ENCODE assay signal across 8 cellular contexts in genomic region chr1:192809286-192810252, GRCh38. TPM values are rescaled to one million over a fixed set of nuclear protein-coding genes. Genes with fewer than 3 reads are reported as not detected.
A peak's percentile ranks its signal among the peaks of the same experiment; 100 is the strongest.
DNase-seq lines count a peak whose midpoint lies in the region; ATAC-seq, FAIRE-seq and TF ChIP-seq lines count a peak whose summit lies in the region.

No MANE protein-coding gene starts in this region.

- peak overlapping the region; percentile 68; the same call in 1 of the 2 replicates for H2BK5ac ChIP-seq in H1 (ENCODE audit: low read depth, low read length)

- H3K27ac ChIP-seq in H1 (ENCODE audit: low read depth, low read length) = peak overlapping the region; percentile 61

- H3K4me3 ChIP-seq in H1 (ENCODE audit: extremely low read depth in 1 of 4, insufficient read depth in 2 of 4, low read depth in 3 of 4, low read length in 4 of 4) (peak overlapping the region; percentile 70 to 90 (median 82)), mononuclear cell (ENCODE audit: low read length) (peak overlapping the region; percentile 93)

- no peaks in the 10 kb centered on the region for H3K79me2 ChIP-seq in H1 (ENCODE audit: control insufficient read depth in 1 of 2, insufficient read depth in 2 of 2, low read length in 2 of 2)

- POLR2A ChIA-PET in H1 (lab: Charles Lee; ENCODE audit: partially characterized antibody) = interaction anchor here (0.6 to 3.0 kb wide), 16 partner anchors 10 to 312 kb away, joined by 3 to 17 read pairs (median 3); partner anchors contain the start of genes CDC73 and GLRX2

- no peak for TF ChIP-seq EP300 in H1 (IDR thresholded peaks at IDR 0.05; ENCODE audit: borderline replicate concordance in 1 of 2, low read depth in 2 of 2, low read length in 2 of 2)

- H2AK5ac ChIP-seq in H1 (ENCODE audit: low read depth, low read length) = no peak overlapping the region

- peak; percentile 57 for ATAC-seq in stimulated activated naive CD8-positive, alpha-beta T cell treated with anti-CD3 and anti-CD28 coated beads, Interleukin-15, Interleukin-2, amounts not matched to agents 100 U/mL and 50 U/mL, for 24 hours

- H3K79me1 ChIP-seq in H1 (ENCODE audit: low read depth, low read length) = no peaks in the 10 kb centered on the region

- 29% methylated on average over 26 of the region's 26 CpGs; no CpG with 5 or more reads in 1 of the 2 experiments for WGBS in H1 (ENCODE audit: extremely low coverage in 1 of 2, insufficient coverage in 1 of 2, insufficient read length in 1 of 2, insufficient replicate concordance in 2 of 2, low coverage in 1 of 2, low lambda C conversion rate in 2 of 2, missing lambda C conversion rate in 1 of 2), 2 experiments

- H3K18ac ChIP-seq in H1 (ENCODE audit: extremely low read depth, low read length) = no peak overlapping the region; the same call in 1 of the 2 replicates

- TF ChIP-seq RAD21 in H1 (IDR thresholded peaks at IDR 0.05 in 1 of 2, conservative IDR thresholded peaks at IDR 0.05 in 1 of 2; ENCODE audit: low read depth in 2 of 2, low read length in 2 of 2) = no peak

- peak; percentile 19 to 21 for DNase-seq in activated CD8-positive, alpha-beta memory T cell treated with anti-CD3 and anti-CD28 coated beads for 1 hour (ENCODE audit: extremely low read depth in 1 of 2, low read depth in 1 of 2)
- DNase-seq in activated CD8-positive, alpha-beta memory T cell treated with anti-CD3 and anti-CD28 coated beads, Interleukin-2, amount 50 U/mL, for 48 hours = no peak
- DNase-seq in NCI-H2196 treated with DMSO at 0.1 percent for 48 hours (lab: John Stamatoyannopoulos, UW; ENCODE audit: unreplicated experiment) (peak; percentile 10), H1 (ENCODE audit: low read depth in 1 of 2, low spot score in 2 of 2) (no peak), SIG-M5 (lab: John Stamatoyannopoulos, UW) (no peak)
- peak; percentile 26 to 31 for DNase-seq in activated CD4-positive, alpha-beta T cell treated with anti-CD3 and anti-CD28 coated beads, Interleukin-2, amount 50 U/mL, for 4 hours
- peak; percentile 55 for DNase-seq in stimulated activated naive CD8-positive, alpha-beta T cell treated with anti-CD3 and anti-CD28 coated beads, Interleukin-15, Interleukin-2, amounts not matched to agents 100 U/mL and 50 U/mL, for 24 hours

- FAIRE-seq in H1 (lab: Jason Lieb, UNC) = no peak

- peak overlapping the region; percentile 93 for H2AFZ ChIP-seq in H1 (ENCODE audit: low read length)

- H4K8ac ChIP-seq in H1 (ENCODE audit: extremely low read depth, insufficient read depth, low read length) = peak overlapping the region; percentile 95

- no peak overlapping the region for H2BK15ac ChIP-seq in H1 (ENCODE audit: low read length)

- H3K4ac ChIP-seq in H1 (replicated peaks; ENCODE audit: insufficient read length, low read depth, low read length) = no peak overlapping the region

- H3K56ac ChIP-seq in H1 (replicated peaks; ENCODE audit: insufficient read length, low read depth, low read length) = no peak overlapping the region

- no peak for TF ChIP-seq CTCF in H1 (IDR thresholded peaks at IDR 0.05; ENCODE audit: control extremely low read depth in 1 of 3, insufficient read depth in 1 of 3, low read depth in 1 of 3, low read length in 3 of 3)

- H4K20me1 ChIP-seq in H1 (replicated peaks in 1 of 2; ENCODE audit: control insufficient read depth in 1 of 2, insufficient read depth in 2 of 2, low read length in 2 of 2) = no peaks in the 10 kb centered on the region

- peak overlapping the region; percentile 40; the same call in 1 of the 2 replicates for H2BK12ac ChIP-seq in H1 (ENCODE audit: low read depth, low read length)

- H3K9me3 ChIP-seq in H1 (ENCODE audit: insufficient read depth in 2 of 2, low read depth in 1 of 2, low read length in 1 of 2) = no peaks in the 10 kb centered on the region
- H3K9me3 ChIP-seq in mononuclear cell (ENCODE audit: low read depth, low read length) = no peaks in the 10 kb centered on the region

- H3K4me1 ChIP-seq in H1 (replicated peaks in 1 of 4; ENCODE audit: control insufficient read depth in 3 of 4, insufficient read depth in 4 of 4, low read length in 3 of 4) = peaks cover 0 to 7% (median 3%) of the 10 kb centered on the region in 4 experiments; a peak in 3 of 7 replicates
- H3K4me1 ChIP-seq in mononuclear cell (ENCODE audit: insufficient read depth, low read length) = peaks cover 40% of the 10 kb centered on the region

- H2BK120ac ChIP-seq in H1 (replicated peaks; ENCODE audit: low read depth, low read length) = no peak overlapping the region

- H3K23ac ChIP-seq in H1 (ENCODE audit: insufficient read length) = no peak overlapping the region

- peak overlapping the region; percentile 79 to 85 for H3K4me2 ChIP-seq in H1 (ENCODE audit: insufficient read depth in 1 of 2, low read depth in 2 of 2, low read length in 2 of 2)

- H3K9ac ChIP-seq in H1 (replicated peaks in 1 of 4; ENCODE audit: extremely low read depth in 1 of 4, low read depth in 3 of 4, low read length in 3 of 4) = peak overlapping the region; percentile 58 to 87 (median 76)

- H3K27me3 ChIP-seq in H1 (replicated peaks in 1 of 4; ENCODE audit: control insufficient read depth in 3 of 4, extremely low read depth in 1 of 4, insufficient read depth in 3 of 4, low read length in 3 of 4) (no peaks in the 10 kb centered on the region; a peak in 3 of 7 replicates), mononuclear cell (ENCODE audit: insufficient read depth, low read length) (no peaks in the 10 kb centered on the region)

- H2BK20ac ChIP-seq in H1 (ENCODE audit: low read length) = no peak overlapping the region

- H4K5ac ChIP-seq in H1 (ENCODE audit: insufficient read length, low read depth, low read length) = no peak overlapping the region

- peaks cover 2 to 22% (median 6%) of the 10 kb centered on the region in 4 experiments; a peak in 6 of 8 replicates for H3K36me3 ChIP-seq in H1 (ENCODE audit: control insufficient read depth in 2 of 4, insufficient read depth in 4 of 4, low read length in 3 of 4)

- H3K23me2 ChIP-seq in H1 (ENCODE audit: low read depth, low read length) = peaks cover 12% of the 10 kb centered on the region; the same call in 1 of the 2 replicates

- no peak overlapping the region for H3K14ac ChIP-seq in H1 (ENCODE audit: insufficient read length)

- TF ChIP-seq POLR2A in H1 (IDR thresholded peaks at IDR 0.05; ENCODE audit: control extremely low read depth in 1 of 2, low read depth in 2 of 2, low read length in 2 of 2) = no peak

- H4K91ac ChIP-seq in H1 (replicated peaks; ENCODE audit: insufficient read length, low read length) = no peak overlapping the region

- CTCF ChIA-PET in H1 (lab: Charles Lee; ENCODE audit: partially characterized antibody) = interaction anchor here (0.9 to 3.9 kb wide), 3 partner anchors 12 to 251 kb away, joined by 3 to 14 read pairs (median 3); no protein-coding TSS in a partner anchor

TF ChIP-seq in H1, 55 proteins besides CTCF, POLR2A, EP300 and RAD21:
- peak; percentile 5 for TF ChIP-seq SAP30 (IDR thresholded peaks at IDR 0.05; ENCODE audit: insufficient read depth, insufficient replicate concordance, low read length)
- TF ChIP-seq SIN3A (conservative IDR thresholded peaks at IDR 0.05 in 1 of 2, IDR thresholded peaks at IDR 0.05 in 1 of 2; ENCODE audit: low read depth in 1 of 2, low read length in 2 of 2) = no peak
- TF ChIP-seq CREB1 (IDR thresholded peaks at IDR 0.05) = peak; percentile 90

RNA-seq across cellular contexts. Expression of gene RGS2, which starts 0.7 kb away (rescaled TPM):
- 16.6 and 17.0 TPM in 2 replicates for total RNA-seq in H1 (2021; fragmentation: NEBNext Ultra II Directional; extraction: Animal tissue kit (Norgen Biotek cat#: 25700))
- polyA plus RNA-seq in H1 (2011; rRNA removed) = 4.4 and 9.1 TPM in 2 replicates
- 12.6 TPM for polyA plus RNA-seq in H1 (2011; cell fraction: cytosol; rRNA removed)
- 2.3 TPM for polyA plus RNA-seq in H1 (2011; cell fraction: nucleus; rRNA removed)
- 10.8 to 14.4 TPM (median 11.1 TPM) in 4 replicates for polyA plus RNA-seq in H1 (2012, experiment 1 of 2)
- polyA plus RNA-seq in H1 (2012, experiment 2 of 2) = 0.85 TPM
- polyA plus RNA-seq in H1 (2013, experiment 1 of 2) = 15.9 TPM
- polyA plus RNA-seq in H1 (2013, experiment 2 of 2) = 16.0 TPM
- polyA minus RNA-seq in H1 (2011; rRNA and poly(A)+ RNA removed) = 5.4 and 6.6 TPM in 2 replicates
- polyA minus RNA-seq in H1 (2011; cell fraction: cytosol; rRNA and poly(A)+ RNA removed) = 10.8 TPM
- 20.5 TPM for polyA minus RNA-seq in H1 (2011; cell fraction: nucleus; rRNA and poly(A)+ RNA removed)
- 372 TPM for total RNA-seq in mononuclear cell

Comparison
In these comparisons a context has a peak if more than half of its experiments do, and no peak if none do; other contexts are left out.
1. DNase-seq: peak in activated CD8-positive, alpha-beta memory T cell treated with anti-CD3 and anti-CD28 coated beads for 1 hour (2 of 2), NCI-H2196 treated with DMSO at 0.1 percent for 48 hours (single experiment), activated CD4-positive, alpha-beta T cell treated with anti-CD3 and anti-CD28 coated beads, Interleukin-2, amount 50 U/mL, for 4 hours (2 of 2) and stimulated activated naive CD8-positive, alpha-beta T cell treated with anti-CD3 and anti-CD28 coated beads, Interleukin-15, Interleukin-2, amounts not matched to agents 100 U/mL and 50 U/mL, for 24 hours (single experiment); none in activated CD8-positive, alpha-beta memory T cell treated with anti-CD3 and anti-CD28 coated beads, Interleukin-2, amount 50 U/mL, for 48 hours (single experiment), H1 (0 of 2) and SIG-M5 (single experiment).
2. RNA of gene RGS2, which starts 0.7 kb away (total RNA-seq): 372 TPM in mononuclear cell (single experiment); 16.6 to 17.0 TPM in H1; every median in the first group is over 10 times any median in the second.